In the genomic region with DNA sequence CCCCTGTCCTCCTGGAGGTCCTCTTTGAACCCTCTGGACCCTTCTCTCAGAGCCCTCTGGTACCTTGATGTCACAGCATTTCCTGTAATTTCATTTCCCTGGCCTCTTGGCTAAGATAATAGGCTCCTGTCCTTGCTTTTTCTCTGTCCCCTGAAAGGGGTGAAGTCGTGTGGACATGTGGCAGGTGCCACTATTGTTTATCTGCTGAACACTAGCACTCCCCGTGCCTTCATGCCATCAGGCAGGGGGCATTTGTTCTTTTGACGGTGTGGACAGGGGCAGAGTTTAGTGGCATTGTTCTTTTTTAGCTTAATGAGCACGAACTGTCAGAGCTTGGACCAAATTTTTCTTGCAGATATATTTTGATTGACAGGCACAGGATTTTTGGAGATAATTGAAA, we compare ENCODE assay signal across 30 cellular contexts.
"Had no signal": no experiment of that assay in that cellular context is flagged by ENCODE, and none has a peak within 500 bp of the region (broad histone marks: within the 10 kb centered on the region; RNA-seq: fewer than 3 reads in every experiment).

No MANE protein-coding gene starts in this region.

- H3K9me3 Mint-ChIP-seq: activated B cell treated with CpG ODN at 0.5 μM for 24 hours; activated CD8-positive, alpha-beta T cell treated with anti-CD3 and anti-CD28 coated beads for 36 hours; activated T-cell treated with anti-CD3 and anti-CD28 coated beads, Interleukin-2, amount 50 U/mL, for 4 hours; activated T-helper 17 cell treated with anti-CD3 and anti-CD28 coated beads, Interleukin-2, amount 50 U/mL, for 72 hours; T-helper 2 cell treated with Interferon-gamma antibody and Interleukin-4, amounts not matched to agents 5 μg/mL and 100 μg/mL, for 36 hours had no signal

- H3K9me3 ChIP-seq: esophagus squamous epithelium had no signal

- H3K4me1 Mint-ChIP-seq: activated B cell treated with CpG ODN at 0.5 μM for 24 hours; activated T-helper 17 cell treated with anti-CD3 and anti-CD28 coated beads, Interleukin-2, amount 50 U/mL, for 72 hours had no signal

- H3K4me3 Mint-ChIP-seq: activated B cell treated with CpG ODN at 0.5 μM for 24 hours; activated CD8-positive, alpha-beta T cell treated with anti-CD3 and anti-CD28 coated beads for 36 hours; activated naive CD8-positive, alpha-beta T cell; activated T-cell treated with anti-CD3 and anti-CD28 coated beads, Interleukin-2, amount 50 U/mL, for 4 hours; activated T-helper 17 cell treated with anti-CD3 and anti-CD28 coated beads, Interleukin-2, amount 50 U/mL, for 72 hours; effector memory CD8-positive, alpha-beta T cell; T-helper 17 cell; T-helper 2 cell treated with Interferon-gamma antibody and Interleukin-4, amounts not matched to agents 5 μg/mL and 100 μg/mL, for 36 hours had no signal

- ATAC-seq: activated CD4-positive, CD25-positive, alpha-beta regulatory T cell treated with anti-CD3 and anti-CD28 coated beads, Interleukin-2, amount 50 U/mL, for 24 hours; activated CD8-positive, alpha-beta T cell treated with anti-CD3 and anti-CD28 coated beads for 36 hours; activated T-cell treated with anti-CD3 and anti-CD28 coated beads, Interleukin-2, amount 50 U/mL, for 4 hours; activated T-helper 17 cell treated with anti-CD3 and anti-CD28 coated beads, Interleukin-2, amount 50 U/mL, for 72 hours; effector memory CD8-positive, alpha-beta T cell; T-helper 17 cell had no signal

- H3K27me3 ChIP-seq: brain microvascular endothelial cell, esophagus squamous epithelium had no signal

- H3K36me3 Mint-ChIP-seq: activated naive CD8-positive, alpha-beta T cell had no signal

- H3K4me3 ChIP-seq: esophagus squamous epithelium had no signal

- H3K27ac ChIP-seq: brain microvascular endothelial cell, esophagus squamous epithelium, WERI-Rb-1 had no signal

- H3K4me1 ChIP-seq: esophagus squamous epithelium had no signal

- H3K27ac Mint-ChIP-seq: activated B cell treated with CpG ODN at 0.5 μM for 24 hours; activated CD8-positive, alpha-beta T cell treated with anti-CD3 and anti-CD28 coated beads for 36 hours; activated naive CD8-positive, alpha-beta T cell; activated T-helper 17 cell treated with anti-CD3 and anti-CD28 coated beads, Interleukin-2, amount 50 U/mL, for 72 hours; effector memory CD8-positive, alpha-beta T cell; T-helper 17 cell; T-helper 2 cell treated with Interferon-gamma antibody and Interleukin-4, amounts not matched to agents 5 μg/mL and 100 μg/mL, for 36 hours had no signal

- DNase-seq: activated B cell treated with CpG ODN at 0.5 μM for 24 hours; activated CD4-positive, alpha-beta T cell treated with anti-CD3 and anti-CD28 coated beads for 48 hours; activated CD4-positive, alpha-beta T cell treated with anti-CD3 and anti-CD28 coated beads, Interleukin-2, amount 50 U/mL, for 1 hour; activated CD4-positive, alpha-beta T cell treated with anti-CD3 and anti-CD28 coated beads, Interleukin-2, amount 50 U/mL, for 48 hours; activated CD8-positive, alpha-beta memory T cell treated with anti-CD3 and anti-CD28 coated beads for 24 hours; activated CD8-positive, alpha-beta T cell treated with anti-CD3 and anti-CD28 coated beads for 36 hours; activated effector memory CD4-positive, alpha-beta T cell treated with Interleukin-2 at 50 U/mL for 16 hours; activated gamma-delta T cell treated with Interleukin-2 at 50 U/mL for 16 hours; activated naive CD4-positive, alpha-beta T cell treated with anti-CD3 and anti-CD28 coated beads, Interleukin-2, amount 50 U/mL, for 16 hours; activated naive CD4-positive, alpha-beta T cell treated with Interleukin-2 at 50 U/mL for 16 hours; activated T-cell treated with anti-CD3 and anti-CD28 coated beads, Interleukin-2, amount 50 U/mL, for 4 hours; amniotic stem cell; anterior cingulate cortex; brain microvascular endothelial cell; caudate nucleus; cortex of kidney; dermis blood vessel endothelial cell; effector CD4-positive, alpha-beta T cell; effector memory CD8-positive, alpha-beta T cell; erythroblast; esophagus squamous epithelium; head of caudate nucleus; T-helper 1 cell; T-helper 17 cell; T1000; WERI-Rb-1 had no signal
